In the genomic region with DNA sequence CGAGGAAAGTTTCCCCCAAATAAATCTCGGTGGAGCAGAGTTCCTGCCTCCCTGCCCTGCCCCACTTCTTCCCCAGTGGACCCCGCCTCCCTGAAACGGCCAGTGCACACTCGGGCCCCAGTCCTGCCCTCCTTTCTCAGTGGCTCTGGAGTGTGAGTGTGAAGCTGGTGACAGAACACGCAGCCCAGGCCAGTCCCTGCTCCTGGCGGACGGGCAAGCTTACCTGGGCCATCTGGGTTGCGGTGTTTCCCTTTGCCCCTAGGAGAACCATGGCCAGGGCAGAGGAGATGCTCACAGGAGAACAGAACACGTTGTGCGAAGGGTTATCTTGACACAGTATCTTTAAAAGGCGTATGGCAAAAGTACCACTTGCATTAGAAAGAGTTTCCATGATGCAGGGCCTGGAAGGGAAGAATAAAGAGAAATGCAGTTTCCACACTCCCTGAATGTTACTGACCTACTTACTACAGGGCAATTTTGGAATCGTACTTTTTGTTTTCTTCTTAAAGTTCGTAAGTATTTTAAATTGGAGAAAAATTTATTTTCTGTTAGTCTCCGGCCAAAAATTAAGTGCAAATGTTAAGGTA, we compare ENCODE assay signal across 12 cellular contexts. TPM values are rescaled to one million over a fixed set of nuclear protein-coding genes. Genes with fewer than 3 reads are reported as not detected.
A peak's percentile ranks its signal among the peaks of the same experiment; 100 is the strongest.
DNase-seq lines count a peak whose midpoint lies in the region; ATAC-seq and TF ChIP-seq lines count a peak whose summit lies in the region.
"Had no signal": no experiment of that assay in that cellular context is flagged by ENCODE, and none has a peak within 500 bp of the region (broad histone marks: within the 10 kb centered on the region; RNA-seq: fewer than 3 reads in every experiment).

No MANE protein-coding gene starts in this region.

- peaks cover 75% of the 10 kb centered on the region for H3K36me3 Mint-ChIP-seq in effector memory CD8-positive, alpha-beta T cell (ENCODE audit: insufficient read depth)

- H3K27ac ChIP-seq in OCI-LY7 (ENCODE audit: low read depth, low read length, poor library complexity, severe bottlenecking) (peak overlapping the region; percentile 81), smooth muscle cell (ENCODE audit: low read depth) (no peak overlapping the region)
- H3K27ac ChIP-seq: SJSA1 had no signal

- H2AFZ ChIP-seq in OCI-LY7 (ENCODE audit: low read length) (no peak overlapping the region), smooth muscle cell (ENCODE audit: low read depth) (no peak overlapping the region)

- WGBS in smooth muscle cell (ENCODE audit: low lambda C conversion rate) = 73% methylated on average over 14 of the region's 15 CpGs

- H3K9me3 ChIP-seq in OCI-LY7 (ENCODE audit: low read length) (no peaks in the 10 kb centered on the region), smooth muscle cell (replicated peaks; ENCODE audit: low read depth) (no peaks in the 10 kb centered on the region)
- H3K9me3 ChIP-seq: gastrocnemius medialis, SJSA1 had no signal

- CTCF ChIA-PET in OCI-LY7 (lab: Charles Lee; ENCODE audit: unreplicated experiment) = interaction anchor here (0.6 to 1.9 kb wide), 3 partner anchors 9 to 139 kb away, joined by 3 to 11 read pairs (median 5); no protein-coding TSS in a partner anchor

- H3K36me3 ChIP-seq in OCI-LY7 (ENCODE audit: insufficient read depth, low read length) = peaks cover 77% of the 10 kb centered on the region
- peaks cover 14% of the 10 kb centered on the region for H3K36me3 ChIP-seq in smooth muscle cell (ENCODE audit: low read depth)

- H3K4me2 ChIP-seq in OCI-LY7 (ENCODE audit: low read length) (peak overlapping the region; percentile 96), smooth muscle cell (peak overlapping the region; percentile 87)

- H3K4me3 ChIP-seq in GM12865 (ENCODE audit: low read depth, low read length) = peak overlapping the region; percentile 80
- H3K4me3 ChIP-seq in OCI-LY7 (ENCODE audit: low read depth, low read length, poor library complexity, severe bottlenecking) = peak overlapping the region; percentile 73
- no peak overlapping the region for H3K4me3 ChIP-seq in smooth muscle cell
- H3K4me3 ChIP-seq: gastrocnemius medialis, SJSA1 had no signal

- H3F3A ChIP-seq in smooth muscle cell (ENCODE audit: low read depth) = peaks cover 8% of the 10 kb centered on the region

- ATAC-seq in effector memory CD8-positive, alpha-beta T cell (replicated peaks) = no peak
- ATAC-seq in omental fat pad (ENCODE audit: low FRiP score) = no peak
- no peak for ATAC-seq in left colon
- ATAC-seq: gastrocnemius medialis had no signal

- H3K4me1 Mint-ChIP-seq in effector memory CD8-positive, alpha-beta T cell (ENCODE audit: low read depth in 2 of 2) = peaks cover 54 to 65% of the 10 kb centered on the region in 2 donors

- H3K9me2 ChIP-seq in OCI-LY7 (ENCODE audit: insufficient read depth, low read length) = no peaks in the 10 kb centered on the region

- intact Hi-C loops in OCI-LY7 (cut with micrococcal nuclease; ENCODE audit: unreplicated experiment) = no loop called here
- intact Hi-C loops in left colon (cut with DNase I, micrococcal nuclease) = no loop called here

- no peaks in the 10 kb centered on the region for H3K9me3 Mint-ChIP-seq in effector memory CD8-positive, alpha-beta T cell

- no peak for DNase-seq in GM12865 (ENCODE audit: low read depth)
- no peak for DNase-seq in OCI-LY7 (ENCODE audit: low spot score)
- DNase-seq in effector memory CD8-positive, alpha-beta T cell = no peak
- DNase-seq in smooth muscle cell (lab: John Stamatoyannopoulos, UW; ENCODE audit: unreplicated experiment) = no peak
- no peak for DNase-seq in omental fat pad (ENCODE audit: low spot score)
- DNase-seq in kidney glomerular epithelial cell (lab: John Stamatoyannopoulos, UW) = no peak
- DNase-seq in NCI-H82 (lab: John Stamatoyannopoulos, UW) = no peak
- no peak for DNase-seq in left colon
- DNase-seq: gastrocnemius medialis, MV-4-11, NCI-H510A had no signal

- TF ChIP-seq CTCF in GM12865 (IDR thresholded peaks at IDR 0.05; ENCODE audit: insufficient read depth, low read depth, low read length, missing control alignments) (no peak), OCI-LY7 (conservative IDR thresholded peaks at IDR 0.05; ENCODE audit: low read length) (no peak), smooth muscle cell (IDR thresholded peaks at IDR 0.05; ENCODE audit: borderline replicate concordance, insufficient read depth, poor library complexity, severe bottlenecking) (no peak), omental fat pad (IDR thresholded peaks at IDR 0.05) (no peak)

- peak overlapping the region; percentile 97 to 100 for H3K4me3 Mint-ChIP-seq in effector memory CD8-positive, alpha-beta T cell

- POLR2A ChIA-PET in OCI-LY7 (lab: Charles Lee) = interaction anchor here (0.5 to 6.0 kb wide), 19 partner anchors 8 to 685 kb away, joined by 3 to 70 read pairs (median 4); no protein-coding TSS in a partner anchor

- H3K27me3 ChIP-seq in smooth muscle cell (ENCODE audit: low read depth) = no peaks in the 10 kb centered on the region
- H3K27me3 ChIP-seq: SJSA1 had no signal

- H3K9ac ChIP-seq in smooth muscle cell (ENCODE audit: low read depth) = no peak overlapping the region

- no TSS peak for BruUV-seq in OCI-LY7 (replicated peaks; lab: Mats Ljungman, UMichigan)

- peaks cover 67% of the 10 kb centered on the region for H3K4me1 ChIP-seq in OCI-LY7 (ENCODE audit: insufficient read depth, low read length, poor library complexity, severe bottlenecking)
- peaks cover 15% of the 10 kb centered on the region for H3K4me1 ChIP-seq in smooth muscle cell (ENCODE audit: low read depth)

- peaks cover 21% of the 10 kb centered on the region for H4K20me1 ChIP-seq in OCI-LY7 (ENCODE audit: insufficient read depth, low read length)
- peaks cover 6% of the 10 kb centered on the region for H4K20me1 ChIP-seq in smooth muscle cell (ENCODE audit: low read depth)

- H3K27ac Mint-ChIP-seq in effector memory CD8-positive, alpha-beta T cell = peak overlapping the region; percentile 96 to 99

- no peaks in the 10 kb centered on the region for H3K27me3 Mint-ChIP-seq in effector memory CD8-positive, alpha-beta T cell

- H3K79me2 ChIP-seq in OCI-LY7 (ENCODE audit: insufficient read depth, low read depth, low read length) (peaks cover 79% of the 10 kb centered on the region), smooth muscle cell (ENCODE audit: low read depth) (peaks cover 21% of the 10 kb centered on the region)

RNA-seq across cellular contexts. Expression of a gene that starts 2.8 kb away (rescaled TPM):
- total RNA-seq in OCI-LY7 (2014; rRNA removed; shearing (Covaris generic)) = 74.7 and 78.4 TPM in 2 replicates
- total RNA-seq in OCI-LY7 (2022) (166 and 167 TPM in 2 replicates), smooth muscle cell (22.4 and 23.7 TPM in 2 replicates), omental fat pad (10 to 100 TPM; 14.8 to 68.5 (median 20.8) TPM), left colon (1 to 10 TPM; 3.5 to 4.7 TPM)
- 12.9 and 14.5 TPM in 2 replicates for polyA plus RNA-seq in smooth muscle cell

RNA-seq across cellular contexts. Expression of a gene that starts 58.7 kb away (rescaled TPM):
- total RNA-seq in OCI-LY7 (2014; rRNA removed; shearing (Covaris generic)) = 1.2 and 1.3 TPM in 2 replicates
- total RNA-seq in OCI-LY7 (2022) (3.5 and 5.0 TPM in 2 replicates), smooth muscle cell (10.5 and 14.8 TPM in 2 replicates), omental fat pad (100 to 1,000 TPM in 1 of 4 donors, 10 to 100 TPM in 3; 40.8 to 146 (median 50.1) TPM), left colon (100 to 1,000 TPM; 168 to 208 TPM)
- polyA plus RNA-seq in smooth muscle cell = 17.7 and 21.9 TPM in 2 replicates
